ENCODE assay signal across 18 cellular contexts in genomic region chr1:162294015-162294414, GRCh38.
DNase-seq lines count a peak whose midpoint lies in the region; ATAC-seq and TF ChIP-seq lines count a peak whose summit lies in the region.
"Had no signal": no experiment of that assay in that cellular context is flagged by ENCODE, and none has a peak within 500 bp of the region (broad histone marks: within the 10 kb centered on the region; RNA-seq: fewer than 3 reads in every experiment).

No MANE protein-coding gene starts in this region.

- H3K9me3 Mint-ChIP-seq in MCF 10A (ENCODE audit: unreplicated experiment) = no peaks in the 10 kb centered on the region
- H3K9me3 Mint-ChIP-seq in nephron = no peaks in the 10 kb centered on the region
- H3K9me3 Mint-ChIP-seq in chondrocyte (ENCODE audit: low read depth) = no peaks in the 10 kb centered on the region
- H3K9me3 Mint-ChIP-seq: CD4-positive, CD25-positive, alpha-beta regulatory T cell; CD8-positive, alpha-beta memory T cell had no signal

- CTCF ChIA-PET in MCF 10A (lab: Yijun Ruan, JAX) = interaction anchor here (0.5 to 1.2 kb wide), 3 partner anchors 15 to 299 kb away, joined by 3 to 4 read pairs (median 3); no protein-coding TSS in a partner anchor
- CTCF ChIA-PET in mammary epithelial cell (lab: Charles Lee; ENCODE audit: low non-redundant PET) = no interaction called here

- no peak overlapping the region for H2AFZ ChIP-seq in mammary epithelial cell (ENCODE audit: low read depth, low read length)

- H3K36me3 Mint-ChIP-seq in MCF 10A (ENCODE audit: insufficient read depth, unreplicated experiment) = no peaks in the 10 kb centered on the region
- H3K36me3 Mint-ChIP-seq in nephron (ENCODE audit: low read depth) = no peaks in the 10 kb centered on the region
- peaks cover 6% of the 10 kb centered on the region for H3K36me3 Mint-ChIP-seq in chondrocyte (ENCODE audit: low read depth)
- H3K36me3 Mint-ChIP-seq: CD4-positive, CD25-positive, alpha-beta regulatory T cell; CD8-positive, alpha-beta memory T cell had no signal

- 73% methylated on average over 3 of the region's 3 CpGs for WGBS in mammary epithelial cell (ENCODE audit: low coverage, missing lambda C conversion rate)

- H3K4me3 Mint-ChIP-seq in MCF 10A (ENCODE audit: unreplicated experiment) = no peak overlapping the region
- peak overlapping the region in 1 of 3 experiments; percentile 2 for H3K4me3 Mint-ChIP-seq in nephron
- H3K4me3 Mint-ChIP-seq in chondrocyte (ENCODE audit: unreplicated experiment) = no peak overlapping the region
- H3K4me3 Mint-ChIP-seq: CD4-positive, CD25-positive, alpha-beta regulatory T cell; CD8-positive, alpha-beta memory T cell had no signal

- H3K27ac Mint-ChIP-seq in MCF 10A (ENCODE audit: low read depth, unreplicated experiment) (peak overlapping the region; percentile 3), nephron (peak overlapping the region; percentile 8 to 86 (median 57)), chondrocyte (ENCODE audit: unreplicated experiment) (no peak overlapping the region)
- H3K27ac Mint-ChIP-seq: CD4-positive, CD25-positive, alpha-beta regulatory T cell; CD8-positive, alpha-beta memory T cell had no signal

- TF ChIP-seq CTCF in MCF 10A (IDR thresholded peaks at IDR 0.05; ENCODE audit: unreplicated experiment) (no peak), mammary epithelial cell (conservative IDR thresholded peaks at IDR 0.05 in 1 of 2, IDR thresholded peaks at IDR 0.05 in 1 of 2; ENCODE audit: extremely low read depth in 1 of 2, insufficient read depth in 1 of 2, low read depth in 1 of 2, low read length in 2 of 2) (no peak), nephron (IDR thresholded peaks at IDR 0.05; ENCODE audit: unreplicated experiment in 3 of 3) (no peak), chondrocyte (IDR thresholded peaks at IDR 0.05) (no peak)

- dilution Hi-C loops in mammary epithelial cell (cut with HindIII; ENCODE audit: low sequenced_read_pairs) = no loop called here

- ATAC-seq in GM21367 (IDR thresholded peaks at IDR 0.05; ENCODE audit: unreplicated experiment) = no peak
- ATAC-seq in HG02970 (IDR thresholded peaks at IDR 0.05; ENCODE audit: low FRiP score, unreplicated experiment) = no peak
- ATAC-seq: A549 had no signal

- POLR2A ChIA-PET in MCF 10A (lab: Yijun Ruan, JAX) = no interaction called here

- DNase-seq in MCF 10A (ENCODE audit: unreplicated experiment) (no peak), mammary epithelial cell (no peak), SK-N-MC (ENCODE audit: low read depth, low spot score) (no peak), chondrocyte (ENCODE audit: low spot score) (no peak), NCI-H510A (lab: John Stamatoyannopoulos, UW) (no peak)
- DNase-seq: C1 segment of cervical spinal cord; CD4-positive, CD25-positive, alpha-beta regulatory T cell; CD8-positive, alpha-beta memory T cell; COR-L47; GOT3; IMR-90; KBM-7 had no signal

- H3K4me1 ChIP-seq in mammary epithelial cell (ENCODE audit: insufficient read depth, low read length) = peaks cover 10% of the 10 kb centered on the region
- H3K4me1 ChIP-seq: A549, HAP-1 had no signal

- intact Hi-C loops in MCF 10A (cut with micrococcal nuclease) = no loop called here
- intact Hi-C loops in mammary epithelial cell (cut with micrococcal nuclease) = no loop called here

- H3K4me1 Mint-ChIP-seq in MCF 10A (ENCODE audit: insufficient read depth, unreplicated experiment) (peaks cover 9% of the 10 kb centered on the region), nephron (peaks cover 13% of the 10 kb centered on the region), chondrocyte (ENCODE audit: low read depth) (peaks cover 7% of the 10 kb centered on the region)
- H3K4me1 Mint-ChIP-seq: CD4-positive, CD25-positive, alpha-beta regulatory T cell; CD8-positive, alpha-beta memory T cell had no signal

- in situ Hi-C loops in mammary epithelial cell (cut with MboI; ENCODE audit: low sequenced_read_pairs in 2 of 2) = no loop called here

- no peaks in the 10 kb centered on the region for H3K9me3 ChIP-seq in mammary epithelial cell (replicated peaks; ENCODE audit: insufficient read depth, low read length)
- no peaks in the 10 kb centered on the region for H3K9me3 ChIP-seq in SK-N-MC (ENCODE audit: low read depth, low read length)
- H3K9me3 ChIP-seq: A549, HAP-1 had no signal

- H3K27ac ChIP-seq in mammary epithelial cell (ENCODE audit: insufficient read depth, low read depth, low read length) = no peak overlapping the region
- H3K27ac ChIP-seq in SK-N-MC = peak overlapping the region; percentile 97
- H3K27ac ChIP-seq: 22Rv1, A549 had no signal

- no peaks in the 10 kb centered on the region for H3K27me3 ChIP-seq in mammary epithelial cell (ENCODE audit: insufficient read depth, low read length)

- H3K9ac ChIP-seq in mammary epithelial cell (ENCODE audit: insufficient read depth, low read length) (no peak overlapping the region), SK-N-MC (ENCODE audit: insufficient read length) (peak overlapping the region; percentile 69)

- no peak overlapping the region for H3K4me2 ChIP-seq in mammary epithelial cell (ENCODE audit: insufficient read depth, low read depth, low read length)
- H3K4me2 ChIP-seq: A549 had no signal

- no TSS peak for BruUV-seq in MCF 10A (replicated peaks; lab: Mats Ljungman, UMichigan)
- no TSS peak for BruUV-seq in mammary epithelial cell (replicated peaks; lab: Mats Ljungman, UMichigan)

- H3K27me3 Mint-ChIP-seq in MCF 10A (ENCODE audit: insufficient read depth, unreplicated experiment) (no peaks in the 10 kb centered on the region), nephron (ENCODE audit: low read depth) (peaks cover 3% of the 10 kb centered on the region), chondrocyte (ENCODE audit: low read depth) (peaks cover 2% of the 10 kb centered on the region)

- no peaks in the 10 kb centered on the region for H3K79me2 ChIP-seq in mammary epithelial cell (ENCODE audit: insufficient read depth, low read length)

- no peak overlapping the region for H3K4me3 ChIP-seq in mammary epithelial cell (replicated peaks in 1 of 3; ENCODE audit: insufficient read depth in 1 of 3, low read depth in 2 of 3, low read length in 3 of 3)
- H3K4me3 ChIP-seq in SK-N-MC = peak overlapping the region; percentile 31; the same call in 1 of the 2 replicates
- H3K4me3 ChIP-seq: A549, HAP-1 had no signal

- H3K36me3 ChIP-seq in mammary epithelial cell (ENCODE audit: insufficient read depth, low read length) = no peaks in the 10 kb centered on the region
- H3K36me3 ChIP-seq in SK-N-MC (ENCODE audit: insufficient read depth, low read length) = peaks cover 12% of the 10 kb centered on the region
- H3K36me3 ChIP-seq: HAP-1 had no signal

- no peaks in the 10 kb centered on the region for H4K20me1 ChIP-seq in mammary epithelial cell (ENCODE audit: insufficient read depth, low read length)
